Comparison of ENCODE assay signal across 1 cellular context in genomic region chr9:79053613-79054012, GRCh38.
TF ChIP-seq lines count a peak whose summit lies in the region.

No MANE protein-coding gene starts in this region.

TF ChIP-seq in IMR-90, 13 proteins besides CTCF, POLR2A, EP300 and RAD21 (continued from another document):
- TF ChIP-seq RFX5 (IDR thresholded peaks at IDR 0.05; ENCODE audit: low read depth, low read length) (no peak), MXI1 (IDR thresholded peaks at IDR 0.05; ENCODE audit: borderline replicate concordance, low read depth, low read length) (no peak), MAZ (IDR thresholded peaks at IDR 0.05; ENCODE audit: borderline replicate concordance, low read depth, low read length) (no peak)
TF ChIP-seq in IMR-90: peak in this region for 0.
